8 cellular contexts compared by ENCODE assay signal in genomic region chr2:159185401-159186130, GRCh38.
A peak's percentile ranks its signal among the peaks of the same experiment; 100 is the strongest.
DNase-seq lines count a peak whose midpoint lies in the region; ATAC-seq and TF ChIP-seq lines count a peak whose summit lies in the region.

No MANE protein-coding gene starts in this region.

- TF ChIP-seq POLR2A in esophagus squamous epithelium (IDR thresholded peaks at IDR 0.05), result no peak

- H3K36me3 ChIP-seq in GM23248 (ENCODE audit: low read depth) (peaks cover 10% of the 10 kb centered on the region; the same call in 1 of the 2 replicates), esophagus squamous epithelium (peaks cover 0 to 99% (median 18%) of the 10 kb centered on the region in 3 donors)

- H3K4me1 ChIP-seq in GM23248 (ENCODE audit: insufficient read depth) (0 out of 2 replicates have a peak, but pooled peaks cover 4% of the 10 kb centered on the region), esophagus squamous epithelium (peaks cover 0 to 10% (median 0%) of the 10 kb centered on the region in 3 donors)

- no peaks in the 10 kb centered on the region for H3K9me2 ChIP-seq in GM23248 (ENCODE audit: insufficient read depth)

- no peaks in the 10 kb centered on the region for H3F3A ChIP-seq in GM23248 (ENCODE audit: insufficient read depth)

- peak; percentile 13 for DNase-seq in NOMO-1 treated with DMSO at 0.1 percent for 48 hours (lab: John Stamatoyannopoulos, UW; ENCODE audit: unreplicated experiment)
- DNase-seq in NOMO-1 (lab: John Stamatoyannopoulos, UW; ENCODE audit: unreplicated experiment in 2 of 2), result no peak
- DNase-seq in GM23248, result peak; percentile 66
- peak; percentile 64 to 77 for DNase-seq in Kasumi-1 (lab: John Stamatoyannopoulos, UW)
- peak; percentile 70 for DNase-seq in dermis blood vessel endothelial cell
- peak; percentile 57 for DNase-seq in non-pigmented ciliary epithelial cell (ENCODE audit: low read depth)
- DNase-seq in sciatic nerve (ENCODE audit: low spot score), result no peak
- no peak for DNase-seq in esophagus squamous epithelium (lab: John Stamatoyannopoulos, UW)

- 79% methylated on average over 14 of the region's 14 CpGs for WGBS in GM23248 (ENCODE audit: low coverage in 1 of 2, low lambda C conversion rate in 2 of 2, missing lambda C conversion rate in 2 of 2), 2 experiments
- 69 to 81% methylated on average over 5 to 6 of the region's 14 CpGs for WGBS in esophagus squamous epithelium, 2 donors

- H3K4me3 ChIP-seq in GM23248 (no peak overlapping the region), esophagus squamous epithelium (no peak overlapping the region)

- no peaks in the 10 kb centered on the region for H3K27me3 ChIP-seq in GM23248 (replicated peaks; ENCODE audit: insufficient read depth)
- no peaks in the 10 kb centered on the region for H3K27me3 ChIP-seq in esophagus squamous epithelium

- H3K79me2 ChIP-seq in GM23248 (ENCODE audit: insufficient read depth), result no peaks in the 10 kb centered on the region

- TF ChIP-seq CTCF in esophagus squamous epithelium (IDR thresholded peaks at IDR 0.05), result peak in 3 of 6 experiments; percentile 15 to 57 (median 27)

- H3K27ac ChIP-seq in GM23248 (no peak overlapping the region), esophagus squamous epithelium (no peak overlapping the region)

- no peak overlapping the region for H3K4me2 ChIP-seq in GM23248 (ENCODE audit: unreplicated experiment)

- ATAC-seq in sciatic nerve, result no peak

- no peaks in the 10 kb centered on the region for H3K9me3 ChIP-seq in GM23248 (ENCODE audit: low read depth)
- H3K9me3 ChIP-seq in esophagus squamous epithelium, result no peaks in the 10 kb centered on the region

- no peak overlapping the region for H2AFZ ChIP-seq in GM23248

- intact Hi-C loops in sciatic nerve (cut with DNase I), result no loop called here
- intact Hi-C loops in esophagus squamous epithelium (cut with DNase I), result no loop called here

- no peaks in the 10 kb centered on the region for H4K20me1 ChIP-seq in GM23248 (ENCODE audit: insufficient read depth)

- in situ Hi-C loops in GM23248 (cut with MboI), result no loop called here

- no peak overlapping the region for H3K9ac ChIP-seq in GM23248

Comparison
In these comparisons a context has a peak if more than half of its experiments do, and no peak if none do; other contexts are left out.
1. DNase-seq: peak in NOMO-1 treated with DMSO at 0.1 percent for 48 hours (single experiment), GM23248 (single experiment), Kasumi-1 (2 of 2), dermis blood vessel endothelial cell (single experiment) and non-pigmented ciliary epithelial cell (single experiment); none in NOMO-1 (0 of 2), sciatic nerve (single experiment) and esophagus squamous epithelium (single experiment).